ENCODE assay signal across 9 cellular contexts in genomic region chr6:26045939-26046368, GRCh38. TPM values are rescaled to one million over a fixed set of nuclear protein-coding genes. Genes with fewer than 3 reads are reported as not detected.
DNase-seq lines count a peak whose midpoint lies in the region; ATAC-seq and TF ChIP-seq lines count a peak whose summit lies in the region.
"Had no signal": no experiment of that assay in that cellular context is flagged by ENCODE, and none has a peak within 500 bp of the region (broad histone marks: within the 10 kb centered on the region; RNA-seq: fewer than 3 reads in every experiment).

No MANE protein-coding gene starts in this region.

- TF ChIP-seq EP300 in sigmoid colon (IDR thresholded peaks at IDR 0.05): no peak

- TF ChIP-seq POLR2A in esophagus squamous epithelium (IDR thresholded peaks at IDR 0.05): no peak
- TF ChIP-seq POLR2A in sigmoid colon (IDR thresholded peaks at IDR 0.05): no peak

- intact Hi-C loops in esophagus squamous epithelium (cut with DNase I) (no loop called here), sigmoid colon (cut with DNase I) (loop anchor here (1.0 to 2.0 kb wide), 2 partner anchors 8 to 19 kb away; a partner anchor contains a TSS)

- no peak overlapping the region for H3K4me3 ChIP-seq in SK-N-MC
- H3K4me3 ChIP-seq in esophagus squamous epithelium: peak overlapping the region in 3 of 4 donors; percentile 55 to 71 (median 62)
- H3K4me3 ChIP-seq in sigmoid colon: no peak overlapping the region

- H3K27me3 ChIP-seq in esophagus squamous epithelium (no peaks in the 10 kb centered on the region), sigmoid colon (no peaks in the 10 kb centered on the region)

- peaks cover 5 to 28% (median 9%) of the 10 kb centered on the region in 3 donors for H3K4me1 ChIP-seq in esophagus squamous epithelium
- peaks cover 0 to 20% (median 15%) of the 10 kb centered on the region in 4 donors for H3K4me1 ChIP-seq in sigmoid colon

- WGBS in esophagus squamous epithelium, 2 donors: 24 to 30% methylated on average over 5 of the region's 5 CpGs
- WGBS in sigmoid colon, 2 donors: 21 to 31% methylated on average over 5 of the region's 5 CpGs

- no peaks in the 10 kb centered on the region for H3K36me3 Mint-ChIP-seq in activated T-cell treated with anti-CD3 and anti-CD28 coated beads, Interleukin-2, amount 50 U/mL, for 72 hours (ENCODE audit: insufficient read depth in 2 of 2)
- peaks cover 0 to 4% of the 10 kb centered on the region in 2 donors for H3K36me3 Mint-ChIP-seq in stimulated activated naive B cell treated with anti-CD40 and anti-IgM and Interleukin-4, amounts not matched to agents 10 μg/mL and 1 μg/mL and 100 μg/mL, for 72 hours

- H3K9ac ChIP-seq in SK-N-MC (ENCODE audit: insufficient read length): no peak overlapping the region

- peak overlapping the region; percentile 99 for H3K27ac Mint-ChIP-seq in activated T-cell treated with anti-CD3 and anti-CD28 coated beads, Interleukin-2, amount 50 U/mL, for 72 hours
- peak overlapping the region; percentile 96 for H3K27ac Mint-ChIP-seq in stimulated activated naive B cell treated with anti-CD40 and anti-IgM and Interleukin-4, amounts not matched to agents 10 μg/mL and 1 μg/mL and 100 μg/mL, for 72 hours

- TF ChIP-seq CTCF in esophagus squamous epithelium (IDR thresholded peaks at IDR 0.05): no peak
- TF ChIP-seq CTCF in omental fat pad (IDR thresholded peaks at IDR 0.05): no peak
- no peak for TF ChIP-seq CTCF in sigmoid colon (IDR thresholded peaks at IDR 0.05)

- peaks cover 4% of the 10 kb centered on the region; the same call in 1 of the 2 replicates for H3K9me3 ChIP-seq in SK-N-MC (ENCODE audit: low read depth, low read length)
- no peaks in the 10 kb centered on the region for H3K9me3 ChIP-seq in esophagus squamous epithelium
- no peaks in the 10 kb centered on the region for H3K9me3 ChIP-seq in sigmoid colon

- no peak for DNase-seq in activated T-cell treated with anti-CD3 and anti-CD28 coated beads, Interleukin-2, amount 50 U/mL, for 72 hours
- DNase-seq in activated T-cell treated with anti-CD3 and anti-CD28 coated beads, Interleukin-2, amount 50 U/mL, for 48 hours: no peak
- DNase-seq in SK-N-MC (ENCODE audit: low read depth, low spot score) (no peak), esophagus squamous epithelium (lab: John Stamatoyannopoulos, UW) (no peak), omental fat pad (ENCODE audit: low spot score) (no peak), sigmoid colon (no peak)
- DNase-seq in stimulated activated naive B cell treated with anti-CD40 and anti-IgM and Interleukin-4, amounts not matched to agents 10 μg/mL and 1 μg/mL and 100 μg/mL, for 72 hours: no peak
- DNase-seq: small intestine had no signal

- ATAC-seq in activated T-cell treated with anti-CD3 and anti-CD28 coated beads, Interleukin-2, amount 50 U/mL, for 72 hours (replicated peaks in 1 of 2): no peak
- no peak for ATAC-seq in stimulated activated naive B cell treated with anti-CD40 and anti-IgM and Interleukin-4, amounts not matched to agents 10 μg/mL and 1 μg/mL and 100 μg/mL, for 72 hours (replicated peaks)
- ATAC-seq in HG03108 (IDR thresholded peaks at IDR 0.05; ENCODE audit: unreplicated experiment) (no peak), omental fat pad (ENCODE audit: low FRiP score) (no peak)

- H3K27me3 Mint-ChIP-seq in activated T-cell treated with anti-CD3 and anti-CD28 coated beads, Interleukin-2, amount 50 U/mL, for 72 hours (ENCODE audit: low read depth): no peaks in the 10 kb centered on the region
- no peaks in the 10 kb centered on the region for H3K27me3 Mint-ChIP-seq in stimulated activated naive B cell treated with anti-CD40 and anti-IgM and Interleukin-4, amounts not matched to agents 10 μg/mL and 1 μg/mL and 100 μg/mL, for 72 hours

- H3K4me1 Mint-ChIP-seq in activated T-cell treated with anti-CD3 and anti-CD28 coated beads, Interleukin-2, amount 50 U/mL, for 72 hours (ENCODE audit: low read depth): peaks cover 26% of the 10 kb centered on the region
- H3K4me1 Mint-ChIP-seq in stimulated activated naive B cell treated with anti-CD40 and anti-IgM and Interleukin-4, amounts not matched to agents 10 μg/mL and 1 μg/mL and 100 μg/mL, for 72 hours: peaks cover 12 to 28% of the 10 kb centered on the region in 2 donors

- H3K27ac ChIP-seq in SK-N-MC (peak overlapping the region; percentile 26; the same call in 1 of the 2 replicates), esophagus squamous epithelium (peak overlapping the region; percentile 84 to 94 (median 94)), sigmoid colon (peak overlapping the region in 1 of 4 donors; percentile 98)

- H3K36me3 ChIP-seq in SK-N-MC (ENCODE audit: insufficient read depth, low read length) (0 out of 2 replicates have a peak, but pooled peaks cover 4% of the 10 kb centered on the region), esophagus squamous epithelium (no peaks in the 10 kb centered on the region), sigmoid colon (no peaks in the 10 kb centered on the region)

- H3K9me3 Mint-ChIP-seq in activated T-cell treated with anti-CD3 and anti-CD28 coated beads, Interleukin-2, amount 50 U/mL, for 72 hours: no peaks in the 10 kb centered on the region
- no peaks in the 10 kb centered on the region for H3K9me3 Mint-ChIP-seq in stimulated activated naive B cell treated with anti-CD40 and anti-IgM and Interleukin-4, amounts not matched to agents 10 μg/mL and 1 μg/mL and 100 μg/mL, for 72 hours

- peak overlapping the region; percentile 86 to 93 for H3K4me3 Mint-ChIP-seq in activated T-cell treated with anti-CD3 and anti-CD28 coated beads, Interleukin-2, amount 50 U/mL, for 72 hours
- peak overlapping the region; percentile 84 to 85 for H3K4me3 Mint-ChIP-seq in stimulated activated naive B cell treated with anti-CD40 and anti-IgM and Interleukin-4, amounts not matched to agents 10 μg/mL and 1 μg/mL and 100 μg/mL, for 72 hours

RNA-seq across cellular contexts. Expression of gene HFE, which starts 41.3 kb away (rescaled TPM):
- 1 to 10 TPM; 1.3 to 1.9 TPM for total RNA-seq in activated T-cell treated with anti-CD3 and anti-CD28 coated beads, Interleukin-2, amount 50 U/mL, for 72 hours
- total RNA-seq in esophagus squamous epithelium (1 to 10 TPM; 2.9 to 7.3 (median 4.3) TPM), omental fat pad (10 to 100 TPM in 1 of 4 donors, 1 to 10 TPM in 3; 5.3 to 10.7 (median 8.8) TPM), sigmoid colon (1 to 10 TPM; 4.4 to 7.8 (median 4.9) TPM)
- polyA plus RNA-seq in sigmoid colon: 1 to 10 TPM; 1.6 to 6.9 (median 1.8) TPM

Comparison
In these comparisons a context has a peak if more than half of its experiments do, and no peak if none do; other contexts are left out.
1. H3K4me3 ChIP-seq: peak in esophagus squamous epithelium (3 of 4); none in SK-N-MC (single experiment) and sigmoid colon (0 of 4).